Comparison of ENCODE assay signal across 18 cellular contexts in genomic region chr20:1829531-1829930, GRCh38.
A peak's percentile ranks its signal among the peaks of the same experiment; 100 is the strongest.
DNase-seq lines count a peak whose midpoint lies in the region; ATAC-seq, FAIRE-seq and TF ChIP-seq lines count a peak whose summit lies in the region.
"Had no signal": no experiment of that assay in that cellular context is flagged by ENCODE, and none has a peak within 500 bp of the region (broad histone marks: within the 10 kb centered on the region; RNA-seq: fewer than 3 reads in every experiment).

No MANE protein-coding gene starts in this region.

- H3K27me3 ChIP-seq in AG04450 (ENCODE audit: control insufficient read depth, insufficient read depth, low read length) (no peaks in the 10 kb centered on the region), H9 (ENCODE audit: insufficient read depth, low read length) (no peaks in the 10 kb centered on the region), neuronal stem cell (ENCODE audit: control insufficient read depth in 3 of 3, insufficient read depth in 3 of 3, low read depth in 1 of 3, low read length in 3 of 3) (peaks cover 0 to 39% (median 0%) of the 10 kb centered on the region in 3 experiments)

- DNase-seq in AG04450 (ENCODE audit: low read depth, low spot score): no peak
- no peak for DNase-seq in H9
- no peak for DNase-seq in neuronal stem cell (ENCODE audit: low spot score)
- no peak for DNase-seq in activated naive CD4-positive, alpha-beta T cell treated with Interleukin-2 at 50 U/mL for 16 hours
- DNase-seq in NCI-H2029 treated with DMSO at 0.1 percent for 48 hours (lab: John Stamatoyannopoulos, UW): no peak
- no peak for DNase-seq in urothelium cell line (ENCODE audit: low spot score)
- DNase-seq: activated CD8-positive, alpha-beta T cell treated with anti-CD3 and anti-CD28 coated beads for 36 hours; activated gamma-delta T cell treated with Interleukin-2 at 50 U/mL for 16 hours; activated T-cell treated with anti-CD3 and anti-CD28 coated beads for 4 hours; CD8-positive, alpha-beta T cell; Kasumi-1; NCI-H1048; NCI-H187 treated with DMSO at 0.1 percent for 48 hours; NCI-H774; SHP77 had no signal

- H3K4me3 Mint-ChIP-seq in H9: no peak overlapping the region
- H3K4me3 Mint-ChIP-seq: activated CD8-positive, alpha-beta T cell treated with anti-CD3 and anti-CD28 coated beads for 36 hours; CD8-positive, alpha-beta T cell had no signal

- H3K27me3 Mint-ChIP-seq in H9 (ENCODE audit: low read depth): peaks cover 9% of the 10 kb centered on the region

- no peak overlapping the region for H3K56ac ChIP-seq in H9 (ENCODE audit: insufficient read length, low read depth, low read length)

- no peaks in the 10 kb centered on the region for H3K36me3 Mint-ChIP-seq in H9 (ENCODE audit: insufficient read depth in 1 of 3, low read depth in 3 of 3)
- H3K36me3 Mint-ChIP-seq: CD8-positive, alpha-beta T cell had no signal

- CTCF ChIA-PET in AG04450 (lab: Charles Lee): interaction anchor here (1.0 kb wide), 1 partner anchor 26 kb away, joined by 3 read pairs; no protein-coding TSS in a partner anchor

- WGBS in H9 (ENCODE audit: extremely low coverage, insufficient read length, low lambda C conversion rate): no CpG with 5 or more reads among the region's 9 CpGs
- no CpG with 5 or more reads among the region's 9 CpGs for WGBS in neuronal stem cell (ENCODE audit: extremely low coverage in 2 of 2, insufficient read length in 2 of 2, insufficient replicate concordance in 1 of 2), 2 donors

- H3K4me2 ChIP-seq in H9 (ENCODE audit: insufficient read depth, insufficient read length, low read length) (no peak overlapping the region), neuronal stem cell (ENCODE audit: insufficient read depth, low read length, poor library complexity, severe bottlenecking) (no peak overlapping the region)

- H3K18ac ChIP-seq in H9 (ENCODE audit: insufficient read length, low read depth, low read length): no peak overlapping the region
- peak overlapping the region; percentile 41 for H3K18ac ChIP-seq in neuronal stem cell (ENCODE audit: low read length)

- H2AK5ac ChIP-seq in H9 (ENCODE audit: insufficient read length, low read length) (no peak overlapping the region), neuronal stem cell (ENCODE audit: low read depth, low read length) (peak overlapping the region; percentile 80)

- H3K4me1 Mint-ChIP-seq in H9: peaks cover 22 to 28% of the 10 kb centered on the region in 2 experiments

- H3K36me3 ChIP-seq in neuronal stem cell (replicated peaks in 1 of 2; ENCODE audit: control insufficient read depth in 2 of 2, insufficient read depth in 2 of 2, low read length in 2 of 2): no peaks in the 10 kb centered on the region

- H3K9me3 ChIP-seq in AG04450 (ENCODE audit: control insufficient read depth, insufficient read depth, low read length) (no peaks in the 10 kb centered on the region), H9 (ENCODE audit: control insufficient read depth, low read depth, low read length) (no peaks in the 10 kb centered on the region), neuronal stem cell (replicated peaks in 1 of 2; ENCODE audit: control insufficient read depth in 2 of 2, insufficient read depth in 1 of 2, low read depth in 1 of 2, low read length in 2 of 2) (no peaks in the 10 kb centered on the region)

- H3K14ac ChIP-seq in H9 (ENCODE audit: insufficient read depth, low read length): no peak overlapping the region
- H3K14ac ChIP-seq in neuronal stem cell (ENCODE audit: low read length): no peak overlapping the region

- no peak overlapping the region for H3K4me3 ChIP-seq in AG04450 (ENCODE audit: low read depth, low read length)
- no peak overlapping the region for H3K4me3 ChIP-seq in neuronal stem cell (ENCODE audit: low read length in 2 of 2)

- H2BK15ac ChIP-seq in H9 (ENCODE audit: low read depth, low read length) (no peak overlapping the region), neuronal stem cell (ENCODE audit: low read length) (peak overlapping the region; percentile 76)

- no peak for FAIRE-seq in urothelium cell line (lab: Jason Lieb, UNC)
- FAIRE-seq: islet of Langerhans had no signal

- H4K8ac ChIP-seq in H9 (replicated peaks; ENCODE audit: insufficient read length, low read depth, low read length) (no peak overlapping the region), neuronal stem cell (ENCODE audit: low read depth, low read length) (peak overlapping the region; percentile 21)

- no peaks in the 10 kb centered on the region for H4K20me1 ChIP-seq in H9 (ENCODE audit: control insufficient read depth, insufficient read depth, insufficient read length)

- H3K27ac Mint-ChIP-seq in H9: peak overlapping the region in 2 of 3 experiments; percentile 11 to 12; a peak in 2 of 7 replicates
- H3K27ac Mint-ChIP-seq: activated CD8-positive, alpha-beta T cell treated with anti-CD3 and anti-CD28 coated beads for 36 hours; CD8-positive, alpha-beta T cell had no signal

- no peak overlapping the region for H2BK5ac ChIP-seq in H9 (ENCODE audit: insufficient read length, low read length)
- no peak overlapping the region for H2BK5ac ChIP-seq in neuronal stem cell (ENCODE audit: low read length)

- no peaks in the 10 kb centered on the region for H3K79me2 ChIP-seq in H9 (ENCODE audit: insufficient read depth, low read length)

- H3K27ac ChIP-seq in AG04450 (ENCODE audit: low read depth, low read length) (peak overlapping the region; percentile 77), H9 (ENCODE audit: insufficient read length, low read depth, low read length) (no peak overlapping the region), cingulate gyrus (ENCODE audit: low read depth, low read length) (peak overlapping the region; percentile 92), neuronal stem cell (replicated peaks; ENCODE audit: low read length) (no peak overlapping the region)

- no peak overlapping the region for H3K23ac ChIP-seq in H9 (ENCODE audit: insufficient read length, low read depth, low read length)
- peak overlapping the region; percentile 30 for H3K23ac ChIP-seq in neuronal stem cell (ENCODE audit: low read depth, low read length, poor library complexity)

- no peaks in the 10 kb centered on the region for H3K9me3 Mint-ChIP-seq in H9
- H3K9me3 Mint-ChIP-seq: activated CD8-positive, alpha-beta T cell treated with anti-CD3 and anti-CD28 coated beads for 36 hours; CD8-positive, alpha-beta T cell had no signal

- H3K4me1 ChIP-seq in H9 (ENCODE audit: insufficient read depth, low read length): no peaks in the 10 kb centered on the region
- peaks cover 2 to 9% of the 10 kb centered on the region in 2 donors for H3K4me1 ChIP-seq in neuronal stem cell (ENCODE audit: control insufficient read depth in 2 of 2, insufficient read depth in 1 of 2, low read depth in 1 of 2, low read length in 2 of 2)

- H2BK120ac ChIP-seq in H9 (ENCODE audit: low read depth, low read length, poor library complexity, severe bottlenecking) (no peak overlapping the region), neuronal stem cell (ENCODE audit: low read depth, low read length) (peak overlapping the region; percentile 95)

- H3K79me1 ChIP-seq in H9 (ENCODE audit: insufficient read depth, low read depth, low read length, poor library complexity, severe bottlenecking) (no peaks in the 10 kb centered on the region), neuronal stem cell (ENCODE audit: low read depth, low read length) (no peaks in the 10 kb centered on the region)

- POLR2A ChIA-PET in AG04450 (lab: Yijun Ruan, JAX): interaction anchor here (2.3 kb wide), 1 partner anchor 16 kb away, joined by 17 read pairs; no protein-coding TSS in a partner anchor

- no peak overlapping the region for H2BK20ac ChIP-seq in H9 (ENCODE audit: low read depth, low read length, poor library complexity, severe bottlenecking)

- no peak overlapping the region for H3T11ph ChIP-seq in H9 (ENCODE audit: low read length)

- no peak for TF ChIP-seq CTCF in AG04450 (IDR thresholded peaks at IDR 0.05; ENCODE audit: low read depth, low read length)
- no peak for TF ChIP-seq CTCF in H9 (conservative IDR thresholded peaks at IDR 0.05)

- no peak overlapping the region for H4K5ac ChIP-seq in H9 (ENCODE audit: insufficient read length, low read depth, low read length)

- H3K9ac ChIP-seq in H9 (ENCODE audit: extremely low read depth, insufficient read length, low read length) (no peak overlapping the region), neuronal stem cell (ENCODE audit: low read depth, low read length, poor library complexity) (no peak overlapping the region)

- H2BK12ac ChIP-seq in H9 (ENCODE audit: insufficient read length, low read depth, low read length) (no peak overlapping the region), neuronal stem cell (ENCODE audit: low read length) (peak overlapping the region; percentile 64)

- ATAC-seq in HG03175 (IDR thresholded peaks at IDR 0.05; ENCODE audit: unreplicated experiment): no peak
- ATAC-seq: activated CD8-positive, alpha-beta T cell treated with anti-CD3 and anti-CD28 coated beads for 36 hours; CD8-positive, alpha-beta T cell had no signal

- H3K4ac ChIP-seq in H9 (ENCODE audit: low read depth, low read length) (no peak overlapping the region), neuronal stem cell (ENCODE audit: low read length) (no peak overlapping the region)

- no peaks in the 10 kb centered on the region for H3K23me2 ChIP-seq in H9 (ENCODE audit: insufficient read length, low read depth, low read length, poor library complexity, severe bottlenecking)

- H2AFZ ChIP-seq in H9 (ENCODE audit: low read length): no peak overlapping the region
- H2AFZ ChIP-seq in neuronal stem cell (ENCODE audit: low read length): no peak overlapping the region

- no peak overlapping the region for H4K91ac ChIP-seq in H9 (ENCODE audit: insufficient read length, low read depth, low read length)
- peak overlapping the region; percentile 38 for H4K91ac ChIP-seq in neuronal stem cell (ENCODE audit: low read depth, low read length, poor library complexity)

Comparison
In these comparisons a context has a peak if more than half of its experiments do, and no peak if none do; other contexts are left out.
1. H3K27ac ChIP-seq: peak in AG04450 (single experiment) and cingulate gyrus (single experiment); none in H9 (single experiment) and neuronal stem cell (single experiment).